In the genomic region with DNA sequence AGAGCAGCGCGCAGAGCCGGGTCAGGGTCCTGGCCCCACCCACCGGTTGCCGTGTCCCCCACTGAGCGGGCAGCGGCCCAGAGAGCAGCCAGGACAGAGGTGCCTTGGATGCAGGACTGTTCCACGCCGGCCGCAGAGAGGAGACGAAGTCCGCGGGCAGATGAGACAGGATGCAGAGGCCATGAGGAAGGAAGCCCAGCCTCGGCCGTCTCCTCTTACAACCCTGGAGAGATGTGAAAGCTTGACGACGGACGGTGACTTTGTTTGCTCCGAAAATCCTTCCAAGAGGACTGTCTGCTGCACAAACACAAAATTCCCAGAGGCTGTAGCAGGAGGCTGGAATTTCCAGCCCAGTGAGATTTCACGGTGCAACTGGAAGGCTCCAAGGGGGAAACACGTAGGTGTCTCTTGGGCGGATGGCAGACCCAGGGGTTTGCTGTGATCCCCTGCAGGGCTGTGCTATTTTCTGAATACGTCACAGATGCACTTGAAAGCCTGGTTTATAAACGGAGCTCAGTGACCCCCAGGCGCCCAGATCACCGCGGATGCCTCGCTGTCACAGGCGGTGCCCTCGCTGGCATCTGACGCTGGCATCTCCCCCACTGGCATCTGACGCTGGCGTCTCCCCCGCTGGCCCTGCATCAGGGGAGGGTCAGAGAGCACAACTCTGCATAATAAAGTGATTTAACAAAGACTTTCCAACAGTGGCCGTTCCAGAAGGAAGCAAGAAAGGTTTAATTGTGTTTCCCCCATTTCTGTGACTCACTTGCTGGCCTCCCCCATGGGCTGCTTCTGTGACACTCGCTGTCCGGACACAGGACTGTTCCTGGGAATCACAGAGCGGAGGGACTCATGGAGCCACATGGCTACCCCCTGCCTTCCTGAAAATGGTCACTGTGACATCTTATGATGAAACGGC, we compare ENCODE assay signal across 11 cellular contexts.
DNase-seq lines count a peak whose midpoint lies in the region; ATAC-seq and TF ChIP-seq lines count a peak whose summit lies in the region.
"Had no signal": no experiment of that assay in that cellular context is flagged by ENCODE, and none has a peak within 500 bp of the region (broad histone marks: within the 10 kb centered on the region; RNA-seq: fewer than 3 reads in every experiment).

No MANE protein-coding gene starts in this region.

- no peaks in the 10 kb centered on the region for H3K9me2 ChIP-seq in OCI-LY7 (ENCODE audit: insufficient read depth, low read length)

- no peaks in the 10 kb centered on the region for H3K27me3 ChIP-seq in H7 (ENCODE audit: control insufficient read depth, insufficient read depth, low read length)
- H3K27me3 ChIP-seq in heart right ventricle, result no peaks in the 10 kb centered on the region

- BruUV-seq in OCI-LY7 (replicated peaks; lab: Mats Ljungman, UMichigan), result no TSS peak

- peaks cover 8% of the 10 kb centered on the region for H3K9me3 Mint-ChIP-seq in activated T-helper 2 cell treated with anti-CD3 and anti-CD28 coated beads, Interferon-gamma antibody, Interleukin-2, Interleukin-4, amounts not matched to agents 10 μg/mL and 5 μg/mL and 100 μg/mL, durations not matched to agents 14 hours and 24 hours and 36 hours

- WGBS in heart right ventricle, 2 donors, result 56 to 64% methylated on average over 39 of the region's 39 CpGs

- H3K27ac ChIP-seq in heart right ventricle (peak overlapping the region in 4 of 10 donors; percentile 16 to 36 (median 26)), OCI-LY7 (ENCODE audit: low read depth, low read length, poor library complexity, severe bottlenecking) (no peak overlapping the region)

- H3K9me3 ChIP-seq in heart right ventricle, result no peaks in the 10 kb centered on the region
- no peaks in the 10 kb centered on the region for H3K9me3 ChIP-seq in OCI-LY7 (ENCODE audit: low read length)

- H3K79me2 ChIP-seq in OCI-LY7 (ENCODE audit: insufficient read depth, low read depth, low read length), result no peaks in the 10 kb centered on the region

- TF ChIP-seq CTCF in heart right ventricle (IDR thresholded peaks at IDR 0.05) (peak in 3 of 9 donors; percentile 7 to 13 (median 13)), OCI-LY7 (conservative IDR thresholded peaks at IDR 0.05; ENCODE audit: low read length) (no peak)

- H3K4me3 ChIP-seq in H7 (ENCODE audit: insufficient read depth, low read depth, low read length) (no peak overlapping the region), heart right ventricle (no peak overlapping the region), OCI-LY7 (ENCODE audit: low read depth, low read length, poor library complexity, severe bottlenecking) (no peak overlapping the region)

- no peaks in the 10 kb centered on the region for H3K27me3 Mint-ChIP-seq in activated T-helper 2 cell treated with anti-CD3 and anti-CD28 coated beads, Interferon-gamma antibody, Interleukin-2, Interleukin-4, amounts not matched to agents 10 μg/mL and 5 μg/mL and 100 μg/mL, durations not matched to agents 14 hours and 24 hours and 36 hours (ENCODE audit: low read depth)

- H3K36me3 Mint-ChIP-seq in activated T-helper 2 cell treated with anti-CD3 and anti-CD28 coated beads, Interferon-gamma antibody, Interleukin-2, Interleukin-4, amounts not matched to agents 10 μg/mL and 5 μg/mL and 100 μg/mL, durations not matched to agents 14 hours and 24 hours and 36 hours (ENCODE audit: low read depth), result peaks cover 14% of the 10 kb centered on the region

- H3K4me2 ChIP-seq in OCI-LY7 (ENCODE audit: low read length), result no peak overlapping the region

- POLR2A ChIA-PET in OCI-LY7 (lab: Charles Lee), result no interaction called here

- H3K4me3 Mint-ChIP-seq in activated T-helper 2 cell treated with anti-CD3 and anti-CD28 coated beads, Interferon-gamma antibody, Interleukin-2, Interleukin-4, amounts not matched to agents 10 μg/mL and 5 μg/mL and 100 μg/mL, durations not matched to agents 14 hours and 24 hours and 36 hours (ENCODE audit: low read depth), result no peak overlapping the region

- peak in 7 of 8 donors; percentile 11 to 70 (median 51) for ATAC-seq in heart right ventricle

- H3K27ac Mint-ChIP-seq in activated T-helper 2 cell treated with anti-CD3 and anti-CD28 coated beads, Interferon-gamma antibody, Interleukin-2, Interleukin-4, amounts not matched to agents 10 μg/mL and 5 μg/mL and 100 μg/mL, durations not matched to agents 14 hours and 24 hours and 36 hours, result no peak overlapping the region

- H4K20me1 ChIP-seq in OCI-LY7 (ENCODE audit: insufficient read depth, low read length), result no peaks in the 10 kb centered on the region

- DNase-seq in H7 (peak; percentile 80), amygdala (lab: John Stamatoyannopoulos, UW) (peak in 55 of 56 donors; percentile 36 to 97 (median 79)), heart right ventricle (no peak), retina (peak; percentile 69), HuH-7 (ENCODE audit: low spot score) (no peak), NOMO-1 treated with DMSO at 0.1 percent for 48 hours (lab: John Stamatoyannopoulos, UW; ENCODE audit: unreplicated experiment) (no peak), OCI-LY7 (ENCODE audit: low spot score) (no peak)
- no peak for DNase-seq in activated T-helper 2 cell treated with anti-CD3 and anti-CD28 coated beads, Interferon-gamma antibody, Interleukin-2, Interleukin-4, amounts not matched to agents 10 μg/mL and 5 μg/mL and 100 μg/mL, durations not matched to agents 14 hours and 24 hours and 36 hours (ENCODE audit: low spot score)
- DNase-seq: activated naive CD4-positive, alpha-beta T cell treated with Interleukin-2 at 50 U/mL for 16 hours; DMS79 treated with DMSO at 0.1 percent for 48 hours; NCI-H187 had no signal

- H3K4me1 ChIP-seq in heart right ventricle, result peaks cover 6 to 50% (median 24%) of the 10 kb centered on the region in 9 donors
- no peaks in the 10 kb centered on the region for H3K4me1 ChIP-seq in OCI-LY7 (ENCODE audit: insufficient read depth, low read length, poor library complexity, severe bottlenecking)

- H2AFZ ChIP-seq in OCI-LY7 (ENCODE audit: low read length), result no peak overlapping the region

- H3K4me1 Mint-ChIP-seq in activated T-helper 2 cell treated with anti-CD3 and anti-CD28 coated beads, Interferon-gamma antibody, Interleukin-2, Interleukin-4, amounts not matched to agents 10 μg/mL and 5 μg/mL and 100 μg/mL, durations not matched to agents 14 hours and 24 hours and 36 hours (ENCODE audit: low read depth), result no peaks in the 10 kb centered on the region

- intact Hi-C loops in heart right ventricle (cut with DNase I), result no loop called here
- intact Hi-C loops in activated T-helper 2 cell treated with anti-CD3 and anti-CD28 coated beads, Interferon-gamma antibody, Interleukin-2, Interleukin-4, amounts not matched to agents 10 μg/mL and 5 μg/mL and 100 μg/mL, durations not matched to agents 14 hours and 24 hours and 36 hours (cut with micrococcal nuclease), result no loop called here
- intact Hi-C loops in OCI-LY7 (cut with micrococcal nuclease; ENCODE audit: unreplicated experiment), result no loop called here

- CTCF ChIA-PET in OCI-LY7 (lab: Charles Lee; ENCODE audit: unreplicated experiment), result no interaction called here

- peaks cover 3% of the 10 kb centered on the region for H3K36me3 ChIP-seq in H7 (replicated peaks; ENCODE audit: control insufficient read depth, insufficient read depth, low read length)
- peaks cover 0 to 30% (median 0%) of the 10 kb centered on the region in 9 donors for H3K36me3 ChIP-seq in heart right ventricle
- H3K36me3 ChIP-seq in OCI-LY7 (ENCODE audit: insufficient read depth, low read length), result no peaks in the 10 kb centered on the region

Comparison
In these comparisons a context has a peak if more than half of its experiments do, and no peak if none do; other contexts are left out.
1. DNase-seq: peak in H7 (single experiment), amygdala (55 of 56) and retina (single experiment); none in heart right ventricle (0 of 2), activated T-helper 2 cell treated with anti-CD3 and anti-CD28 coated beads, Interferon-gamma antibody, Interleukin-2, Interleukin-4, amounts not matched to agents 10 μg/mL and 5 μg/mL and 100 μg/mL, durations not matched to agents 14 hours and 24 hours and 36 hours (single experiment), HuH-7 (single experiment), NOMO-1 treated with DMSO at 0.1 percent for 48 hours (single experiment) and OCI-LY7 (single experiment).